In genomic region chr11:57787920-57788716, GRCh38 we compare ENCODE assay signal across 9 cellular contexts. TPM values are rescaled to one million over a fixed set of nuclear protein-coding genes. Genes with fewer than 3 reads are reported as not detected.
DNase-seq lines count a peak whose midpoint lies in the region; ATAC-seq, FAIRE-seq and TF ChIP-seq lines count a peak whose summit lies in the region.
"Had no signal": no experiment of that assay in that cellular context is flagged by ENCODE, and none has a peak within 500 bp of the region (broad histone marks: within the 10 kb centered on the region; RNA-seq: fewer than 3 reads in every experiment).

No MANE protein-coding gene starts in this region.

- H3K27ac ChIP-seq in small intestine (ENCODE audit: low read depth in 1 of 2, low read length in 1 of 2) = peak overlapping the region; percentile 13 to 82
- H3K27ac ChIP-seq: parathyroid adenoma had no signal

- peaks cover 24% of the 10 kb centered on the region; the same call in 1 of the 2 replicates for H3K36me3 Mint-ChIP-seq in HFFc6 (ENCODE audit: low read depth)

- peak; percentile 93 for DNase-seq in NB4 (ENCODE audit: low read depth)
- peak; percentile 42 for DNase-seq in glomerular visceral epithelial cell (ENCODE audit: extremely low spot score)
- DNase-seq in small intestine = peak; percentile 84
- DNase-seq in NCI-H510A treated with DMSO at 0.1 percent for 48 hours (lab: John Stamatoyannopoulos, UW) = no peak
- DNase-seq in HFFc6 = no peak
- DNase-seq in T-helper 2 cell = no peak

- H3K4me1 Mint-ChIP-seq in HFFc6 (ENCODE audit: low read depth) = peaks cover 44% of the 10 kb centered on the region

- FAIRE-seq in small intestine (lab: Jason Lieb, UNC) = no peak

- no peaks in the 10 kb centered on the region for H3K9me3 ChIP-seq in small intestine (ENCODE audit: control insufficient read depth, low read depth)

- H3K27ac Mint-ChIP-seq in HFFc6 = no peak overlapping the region; the same call in 1 of the 2 replicates

- no peaks in the 10 kb centered on the region for H3K9me3 Mint-ChIP-seq in HFFc6

- no peak overlapping the region for H3K4me3 Mint-ChIP-seq in HFFc6

- WGBS in small intestine, 3 donors = 39 to 59% (median 43%) methylated on average over 6 of the region's 6 CpGs

- no peak for TF ChIP-seq CTCF in NB4 (IDR thresholded peaks at IDR 0.05; ENCODE audit: low read depth, low read length)
- TF ChIP-seq CTCF in HFFc6 (IDR thresholded peaks at IDR 0.05) = no peak

- no peaks in the 10 kb centered on the region; the same call in 1 of the 2 replicates for H3K27me3 Mint-ChIP-seq in HFFc6 (ENCODE audit: insufficient read depth)

- peaks cover 0 to 8% of the 10 kb centered on the region in 2 donors for H3K36me3 ChIP-seq in small intestine (ENCODE audit: control insufficient read depth in 2 of 2, insufficient read depth in 2 of 2, low read length in 2 of 2)

- peak; percentile 45 for ATAC-seq in GM19455 (IDR thresholded peaks at IDR 0.05; ENCODE audit: unreplicated experiment)
- ATAC-seq in HG03378 (IDR thresholded peaks at IDR 0.05; ENCODE audit: unreplicated experiment) = no peak

- TF ChIP-seq POLR2A in NB4 (IDR thresholded peaks at IDR 0.05; ENCODE audit: extremely low read depth, insufficient read length) = no peak

- H3K27me3 ChIP-seq in small intestine (ENCODE audit: control insufficient read depth in 2 of 2, insufficient read depth in 2 of 2, low read length in 2 of 2) = no peaks in the 10 kb centered on the region

- H3K4me3 ChIP-seq in NB4 (ENCODE audit: low read depth, low read length) (no peak overlapping the region), small intestine (ENCODE audit: low read depth in 1 of 2, low read length in 2 of 2) (no peak overlapping the region)

- H3K4me1 ChIP-seq in small intestine (ENCODE audit: control insufficient read depth in 2 of 2, insufficient read depth in 1 of 2, low read depth in 1 of 2, low read length in 1 of 2) = peaks cover 26 to 39% of the 10 kb centered on the region in 2 donors

RNA-seq across cellular contexts. Expression of gene CTNND1, which starts 26.5 kb away (rescaled TPM):
- 100 to 1,000 TPM in 1 of 3 donors, 10 to 100 TPM in 2; 62.2 to 148 (median 89.7) TPM for polyA plus RNA-seq in small intestine
- total RNA-seq in HFFc6 (2021; fragmentation: NEBNext Ultra II Directional; extraction: Animal tissue kit (Norgen Biotek cat#: 25700)) = 100 to 1,000 TPM; 131 to 153 (median 147) TPM

RNA-seq across cellular contexts. Expression of gene BTBD18, which starts 36.5 kb away (rescaled TPM):
- not detected for polyA plus RNA-seq in small intestine
- total RNA-seq in HFFc6 (2021; fragmentation: NEBNext Ultra II Directional; extraction: Animal tissue kit (Norgen Biotek cat#: 25700)) = not detected

RNA-seq across cellular contexts. Expression of gene SELENOH, which starts 46.8 kb away (rescaled TPM):
- polyA plus RNA-seq in small intestine = 100 to 1,000 TPM in 2 of 3 donors, 10 to 100 TPM in 1; 78.3 to 148 (median 144) TPM
- total RNA-seq in HFFc6 (2021; fragmentation: NEBNext Ultra II Directional; extraction: Animal tissue kit (Norgen Biotek cat#: 25700)) = 100 to 1,000 TPM; 128 to 186 (median 140) TPM

Comparison
In these comparisons a context has a peak if more than half of its experiments do, and no peak if none do; other contexts are left out.
1. DNase-seq: peak in NB4 (single experiment), glomerular visceral epithelial cell (single experiment) and small intestine (single experiment); none in NCI-H510A treated with DMSO at 0.1 percent for 48 hours (single experiment), HFFc6 (single experiment) and T-helper 2 cell (0 of 5).